ENCODE assay signal across 19 cellular contexts in the genomic region with DNA sequence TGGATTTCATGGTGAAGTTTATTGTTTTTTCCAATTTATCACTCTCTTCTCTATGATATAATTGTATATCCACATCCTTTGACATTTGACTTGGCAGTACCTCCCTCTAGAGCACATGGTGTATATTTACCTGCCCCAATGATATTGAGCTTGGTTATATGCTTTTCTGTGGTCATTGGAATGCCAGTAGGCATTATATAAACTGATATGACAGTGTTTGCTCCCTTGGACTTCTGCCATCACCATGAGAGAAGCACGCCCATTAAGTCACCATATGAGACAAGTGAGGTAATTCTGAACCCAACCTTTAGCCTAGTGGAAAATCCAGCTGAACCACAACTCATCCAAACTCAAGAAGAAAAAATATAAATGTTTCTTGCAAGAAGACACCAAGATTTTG.
"Had no signal": no experiment of that assay in that cellular context is flagged by ENCODE, and none has a peak within 500 bp of the region (broad histone marks: within the 10 kb centered on the region; RNA-seq: fewer than 3 reads in every experiment).

No MANE protein-coding gene starts in this region.

- H3K4me3 ChIP-seq: lung, right atrium auricular region, skin epidermis, tibial nerve had no signal

- H3K4me1 ChIP-seq: right atrium auricular region, tibial nerve had no signal

- H3K9me3 ChIP-seq: neutrophil, right atrium auricular region, tibial nerve had no signal

- ATAC-seq: activated CD8-positive, alpha-beta memory T cell treated with anti-CD3 and anti-CD28 coated beads, Interleukin-2, amount 10 ng/mL, durations not matched to agents 7 days and 5 days; esophagus mucosa; left cardiac atrium; naive thymus-derived CD4-positive, alpha-beta T cell had no signal

- H3K36me3 ChIP-seq: neutrophil, right atrium auricular region, tibial nerve had no signal

- DNase-seq: activated CD4-positive, alpha-beta T cell treated with anti-CD3 and anti-CD28 coated beads for 1 hour; activated CD4-positive, alpha-beta T cell treated with anti-CD3 and anti-CD28 coated beads, Interleukin-2, amount 50 U/mL, for 48 hours; activated CD8-positive, alpha-beta memory T cell treated with anti-CD3 and anti-CD28 coated beads, Interleukin-2, amount 10 ng/mL, durations not matched to agents 7 days and 5 days; activated effector memory CD4-positive, alpha-beta T cell treated with Interleukin-2 at 50 U/mL for 16 hours; activated T-cell treated with anti-CD3 and anti-CD28 coated beads, Interleukin-2, amount 50 U/mL, for 24 hours; amygdala; cerebellar nuclear complex; endodermal cell; immature natural killer cell; left cardiac atrium; midbrain; naive thymus-derived CD4-positive, alpha-beta T cell; posterior cingulate gyrus had no signal
